In the genomic region with DNA sequence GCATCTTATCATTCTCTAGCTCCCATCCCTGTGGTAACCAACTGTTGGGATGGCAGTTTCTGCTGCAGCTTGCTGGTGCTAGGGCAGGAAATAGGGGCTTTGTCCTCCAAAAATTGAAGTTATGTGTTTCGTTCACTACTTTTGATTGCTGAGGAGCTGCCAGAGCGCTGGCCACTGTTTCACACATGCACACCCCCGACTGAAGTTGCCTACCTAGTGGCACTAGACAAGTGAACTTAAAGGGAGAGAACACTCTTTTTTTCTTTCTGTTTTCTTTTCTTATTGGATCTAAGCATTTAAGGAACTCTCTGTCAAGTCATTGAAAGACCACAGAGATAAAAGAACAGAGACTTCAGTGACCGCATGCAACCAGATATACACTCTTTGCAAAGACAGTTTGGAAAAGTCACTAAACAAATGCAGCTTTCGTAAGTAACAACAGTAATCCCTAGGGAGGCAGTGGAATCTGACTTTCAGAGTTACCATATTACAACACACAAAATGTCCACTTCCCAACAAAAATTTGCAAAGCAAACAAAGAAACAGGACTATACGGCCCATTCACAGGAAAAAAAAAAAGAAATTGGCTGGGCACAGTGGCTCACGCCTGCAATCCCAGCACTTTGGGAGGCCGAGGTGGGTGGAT, we compare ENCODE assay signal across 20 cellular contexts. TPM values are rescaled to one million over a fixed set of nuclear protein-coding genes. Genes with fewer than 3 reads are reported as not detected.
DNase-seq lines count a peak whose midpoint lies in the region; ATAC-seq, FAIRE-seq and TF ChIP-seq lines count a peak whose summit lies in the region.
"Had no signal": no experiment of that assay in that cellular context is flagged by ENCODE, and none has a peak within 500 bp of the region (broad histone marks: within the 10 kb centered on the region; RNA-seq: fewer than 3 reads in every experiment).

No MANE protein-coding gene starts in this region.

- peaks cover 7 to 13% of the 10 kb centered on the region in 2 experiments; a peak in 4 of 5 replicates for H3K4me1 ChIP-seq in K562 (replicated peaks in 1 of 2; ENCODE audit: control insufficient read depth in 2 of 2, insufficient read depth in 2 of 2, low read length in 2 of 2)
- H3K4me1 ChIP-seq in HepG2 (ENCODE audit: insufficient read depth, low read length): peaks cover 18% of the 10 kb centered on the region

- peak; percentile 26 for ATAC-seq in Right ventricle myocardium inferior
- ATAC-seq in K562: peak; percentile 63
- ATAC-seq in HepG2: peak; percentile 84
- no peak for ATAC-seq in HG02938 (IDR thresholded peaks at IDR 0.05; ENCODE audit: unreplicated experiment)
- ATAC-seq: stimulated activated effector memory CD8-positive, alpha-beta T cell treated with anti-CD3 and anti-CD28 coated beads, Interleukin-12 subunit alpha, Interleukin-12 subunit beta, amount 100 ng/mL, for 72 hours; T-helper 17 cell had no signal

- peak; percentile 15 for FAIRE-seq in K562 (lab: Jason Lieb, UNC)
- peak; percentile 18 for FAIRE-seq in HepG2 (lab: Jason Lieb, UNC)

- in situ Hi-C loops in K562 (cut with MboI): no loop called here
- in situ Hi-C loops in HepG2 (cut with HindIII; ENCODE audit: extremely low pct_ligation_motif_present, low pct_unique_long_range_greater_than_20kb): no loop called here

- H3K79me2 ChIP-seq in K562 (ENCODE audit: control insufficient read depth, insufficient read depth, low read length) (peaks cover 51% of the 10 kb centered on the region), HepG2 (ENCODE audit: insufficient read depth, low read length) (peaks cover 19% of the 10 kb centered on the region)

- DNase-seq in Right ventricle myocardium inferior (ENCODE audit: missing footprints) (no peak), cardiac septum (ENCODE audit: low spot score) (no peak), K562 (ENCODE audit: extremely low read depth in 1 of 4, low spot score in 3 of 4) (peak in 2 of 4 experiments; percentile 17 to 29), HepG2 (ENCODE audit: low spot score) (peak; percentile 77), NCI-H1048 (lab: John Stamatoyannopoulos, UW) (no peak)
- no peak for DNase-seq in stimulated activated naive CD4-positive, alpha-beta T cell treated with Interleukin-2 at 50 U/mL for 16 hours (lab: John Stamatoyannopoulos, UW)
- no peak for DNase-seq in activated effector memory CD4-positive, alpha-beta T cell treated with anti-CD3 and anti-CD28 coated beads, Interleukin-2, amount 50 U/mL, for 16 hours
- DNase-seq: ACHN; activated CD4-positive, CD25-positive, alpha-beta regulatory T cell treated with anti-CD3 and anti-CD28 coated beads, Interleukin-2, amount 50 U/mL, for 72 hours; activated naive CD4-positive, alpha-beta T cell treated with Interleukin-2 at 50 U/mL for 16 hours; CD8-positive, alpha-beta memory T cell; NCI-H187; ovary; SIG-M5; T-helper 17 cell; upper lobe of left lung had no signal

- H3K9me3 ChIP-seq in K562 (replicated peaks; ENCODE audit: control insufficient read depth, insufficient read depth, low read depth, low read length) (no peaks in the 10 kb centered on the region), HepG2 (ENCODE audit: low read length) (no peaks in the 10 kb centered on the region)
- H3K9me3 ChIP-seq: ovary, upper lobe of left lung had no signal

- H3K9ac ChIP-seq in K562 (ENCODE audit: insufficient read depth in 1 of 2, low read depth in 2 of 2, low read length in 2 of 2) (peak overlapping the region in 1 of 2 experiments; percentile 18; a peak in 1 of 4 replicates), HepG2 (ENCODE audit: insufficient read depth, low read depth, low read length) (no peak overlapping the region)

- POLR2A ChIA-PET in K562 (lab: Yijun Ruan, JAX): interaction anchor here (1.1 to 1.7 kb wide), 2 partner anchors 11 to 12 kb away, joined by 3 to 7 read pairs; no protein-coding TSS in a partner anchor
- POLR2A ChIA-PET in HepG2 (lab: Yijun Ruan, JAX): interaction anchor here (0.8 to 3.1 kb wide), 4 partner anchors 11 to 78 kb away, joined by 3 to 13 read pairs (median 4); a partner anchor contains a TSS

- TF ChIP-seq RAD21 in K562 (CRISPR knock-in tag; conservative IDR thresholded peaks at IDR 0.05 in 1 of 2, IDR thresholded peaks at IDR 0.05 in 1 of 2): no peak
- no peak for TF ChIP-seq RAD21 in HepG2 (CRISPR knock-in tag; IDR thresholded peaks at IDR 0.05)

- CTCF ChIA-PET in K562 (lab: Yijun Ruan, JAX; ENCODE audit: low intra/inter-chr PET ratio) (no interaction called here), HepG2 (lab: Yijun Ruan, JAX; ENCODE audit: low intra/inter-chr PET ratio, low total read pairs) (no interaction called here)

- no TSS peak for BruUV-seq in K562 (replicated peaks; lab: Mats Ljungman, UMichigan)
- BruUV-seq in HepG2 (replicated peaks; lab: Mats Ljungman, UMichigan): no TSS peak

- H3K4me2 ChIP-seq in K562 (ENCODE audit: insufficient read depth, low read length): no peak overlapping the region
- H3K4me2 ChIP-seq in HepG2 (ENCODE audit: low read depth, low read length): no peak overlapping the region

- H4K20me1 ChIP-seq in K562 (replicated peaks; ENCODE audit: control insufficient read depth, insufficient read depth, low read length) (peaks cover 2% of the 10 kb centered on the region; the same call in 1 of the 2 replicates), HepG2 (ENCODE audit: insufficient read depth, low read length) (no peaks in the 10 kb centered on the region)

- no peak overlapping the region for H2AFZ ChIP-seq in K562 (ENCODE audit: low read depth, low read length)
- no peak overlapping the region for H2AFZ ChIP-seq in HepG2 (ENCODE audit: low read length)

- H3K27me3 ChIP-seq in K562 (ENCODE audit: control insufficient read depth in 2 of 2, insufficient read depth in 2 of 2, low read length in 2 of 2) (no peaks in the 10 kb centered on the region), HepG2 (ENCODE audit: control insufficient read depth in 1 of 2, insufficient read depth in 2 of 2, low read length in 2 of 2) (no peaks in the 10 kb centered on the region)
- H3K27me3 ChIP-seq: ovary, upper lobe of left lung had no signal

- no peak overlapping the region for H3K4me3 ChIP-seq in K562
- H3K4me3 ChIP-seq in HepG2 (replicated peaks in 1 of 3; ENCODE audit: insufficient read depth in 1 of 3, low read depth in 2 of 3, low read length in 3 of 3): no peak overlapping the region
- H3K4me3 ChIP-seq: ovary, skin epidermis, upper lobe of left lung had no signal

- H3K36me3 ChIP-seq in K562 (ENCODE audit: control insufficient read depth, insufficient read depth, low read length) (peaks cover 13% of the 10 kb centered on the region; the same call in 2 of the 3 replicates), HepG2 (replicated peaks in 1 of 2; ENCODE audit: control insufficient read depth in 1 of 2, insufficient read depth in 2 of 2, low read length in 2 of 2) (no peaks in the 10 kb centered on the region; a peak in 1 of 5 replicates)
- H3K36me3 ChIP-seq: ovary, upper lobe of left lung had no signal

- TF ChIP-seq EP300 in K562 (IDR thresholded peaks at IDR 0.05; ENCODE audit: low read length): peak; percentile 23; the same call in 1 of the 2 replicates
- no peak for TF ChIP-seq EP300 in HepG2 (IDR thresholded peaks at IDR 0.05; ENCODE audit: low read depth in 2 of 2, low read length in 2 of 2)
- TF ChIP-seq EP300 in HepG2 (CRISPR knock-in tag; IDR thresholded peaks at IDR 0.05; ENCODE audit: borderline replicate concordance): no peak

- TF ChIP-seq POLR2A in K562 (conservative IDR thresholded peaks at IDR 0.05) (no peak), HepG2 (IDR thresholded peaks at IDR 0.05; ENCODE audit: insufficient read depth in 1 of 2, low read depth in 2 of 2, low read length in 2 of 2) (no peak)

- TF ChIP-seq CTCF in K562 (IDR thresholded peaks at IDR 0.05 in 2 of 3, conservative IDR thresholded peaks at IDR 0.05 in 1 of 3; ENCODE audit: insufficient read depth in 2 of 3, low read depth in 1 of 3, low read length in 3 of 3) (no peak), HepG2 (CRISPR knock-in tag; IDR thresholded peaks at IDR 0.05) (no peak)

- no peaks in the 10 kb centered on the region for H3K9me1 ChIP-seq in K562 (ENCODE audit: control insufficient read depth, insufficient read depth, low read length)

- intact Hi-C loops in Right ventricle myocardium inferior (cut with DNase I): no loop called here
- intact Hi-C loops in cardiac septum (cut with DNase I): no loop called here
- intact Hi-C loops in K562 (cut with micrococcal nuclease): no loop called here
- intact Hi-C loops in HepG2 (cut with micrococcal nuclease; ENCODE audit: unreplicated experiment): no loop called here

- H3K27ac ChIP-seq in K562 (ENCODE audit: extremely low read depth, low read depth, low read length) (peak overlapping the region; percentile 19; the same call in 1 of the 3 replicates), HepG2 (ENCODE audit: extremely low read length, insufficient read depth, low read length) (peak overlapping the region; percentile 49)
- H3K27ac ChIP-seq: HL-60, ovary, upper lobe of left lung had no signal

- WGBS in K562 (ENCODE audit: insufficient coverage, low coverage, missing lambda C conversion rate): 52% methylated on average over 8 of the region's 8 CpGs
- 44% methylated on average over 8 of the region's 8 CpGs for WGBS in HepG2 (ENCODE audit: low lambda C conversion rate)

RNA-seq across cellular contexts. Expression of a gene that starts 12.0 kb away (rescaled TPM):
- 22.3 TPM for total RNA-seq in Right ventricle myocardium inferior
- 20.2 TPM for total RNA-seq in cardiac septum
- 20.7 and 41.6 TPM in 2 replicates for total RNA-seq in K562 (2011; cell fraction: chromatin; rRNA removed; ENCODE audit: low replicate concordance)
- 12.0 and 14.1 TPM in 2 replicates for total RNA-seq in K562 (2011; cell fraction: nucleolus; rRNA removed)
- 23.2 and 35.4 TPM in 2 replicates for total RNA-seq in K562 (2011; cell fraction: nucleoplasm; rRNA removed)
- 17.2 and 18.1 TPM in 2 replicates for total RNA-seq in K562 (2014; rRNA removed)
- 17.4 and 21.1 TPM in 2 replicates for total RNA-seq in K562 (2014; rRNA removed; fragmentation: Illumina TruSeq; extraction: Trizol)
- total RNA-seq in K562 (2015; rRNA removed; fragmentation: Illumina TruSeq; extraction: Trizol): 17.2 and 19.3 TPM in 2 replicates
- total RNA-seq in K562 (2021): 26.9 and 29.0 TPM in 2 replicates
- 25.4 and 34.4 TPM in 2 replicates for polyA plus RNA-seq in K562 (2011; rRNA removed)
- polyA plus RNA-seq in K562 (2011; cell fraction: cytosol; rRNA removed): 11.5 and 16.8 TPM in 2 replicates
- 12.3 and 14.5 TPM in 2 replicates for polyA plus RNA-seq in K562 (2011; cell fraction: nucleus; rRNA removed)
- 22.6 and 28.0 TPM in 2 replicates for polyA plus RNA-seq in K562 (2012)
- polyA plus RNA-seq in K562 (2014; fragmentation: Illumina TruSeq; extraction: Trizol): 35.2 and 38.9 TPM in 2 replicates
- 10 to 100 TPM in 1 of 2 experiments, 1 to 10 TPM in 1; 8.0 to 17.8 TPM for polyA plus RNA-seq in K562 (2014; fragmentation: Nextera tagmentation; extraction: Ambion mirVana)
- 24.2 and 27.5 TPM in 2 replicates for polyA plus RNA-seq in K562 (2014; rRNA removed)
- 26.0 and 28.2 TPM in 2 replicates for polyA minus RNA-seq in K562 (2011; rRNA and poly(A)+ RNA removed)
- polyA minus RNA-seq in K562 (2011; cell fraction: cytosol; rRNA and poly(A)+ RNA removed): 10.6 and 11.7 TPM in 2 replicates
- polyA minus RNA-seq in K562 (2011; cell fraction: nucleus; rRNA and poly(A)+ RNA removed): 4.8 and 7.7 TPM in 2 replicates
- 10.0 and 17.4 TPM in 2 replicates for total RNA-seq in HepG2 (2016; rRNA removed; fragmentation: Illumina TruSeq; extraction: Trizol)
- 3.0 and 4.3 TPM in 2 replicates for total RNA-seq in HepG2 (2016; cell fraction: cytosol; rRNA removed; fragmentation: Illumina TruSeq; extraction: Trizol; ENCODE audit: low read depth)
- 9.8 and 15.5 TPM in 2 replicates for total RNA-seq in HepG2 (2016; cell fraction: insoluble cytoplasmic fraction; rRNA removed; fragmentation: Illumina TruSeq; extraction: Trizol)
- 5.3 and 5.4 TPM in 2 replicates for total RNA-seq in HepG2 (2016; cell fraction: membrane; rRNA removed; fragmentation: Illumina TruSeq; extraction: Trizol)
- 8.8 and 11.1 TPM in 2 replicates for total RNA-seq in HepG2 (2016; cell fraction: nucleus; rRNA removed; fragmentation: Illumina TruSeq; extraction: Trizol)
- 5.7 and 7.6 TPM in 2 replicates for polyA plus RNA-seq in HepG2 (2011; rRNA removed)
- polyA plus RNA-seq in HepG2 (2011; cell fraction: cytosol; rRNA removed): 3.4 and 5.0 TPM in 2 replicates
- polyA plus RNA-seq in HepG2 (2011; cell fraction: nucleus; rRNA removed): 3.2 and 4.1 TPM in 2 replicates
- polyA plus RNA-seq in HepG2 (2012): 9.7 and 12.0 TPM in 2 replicates
- polyA plus RNA-seq in HepG2 (2016; cell fraction: cytosol; fragmentation: Illumina TruSeq; extraction: Trizol; ENCODE audit: low read depth): 1.1 and 1.2 TPM in 2 replicates
- 27.1 and 28.3 TPM in 2 replicates for polyA plus RNA-seq in HepG2 (2016; cell fraction: insoluble cytoplasmic fraction; fragmentation: Illumina TruSeq; extraction: Trizol; ENCODE audit: low read depth)
- polyA plus RNA-seq in HepG2 (2016; cell fraction: membrane; fragmentation: Illumina TruSeq; extraction: Trizol; ENCODE audit: low read depth): 5.2 and 5.6 TPM in 2 replicates
- 17.1 and 17.2 TPM in 2 replicates for polyA plus RNA-seq in HepG2 (2016; cell fraction: nucleus; fragmentation: Illumina TruSeq; extraction: Trizol; ENCODE audit: insufficient read depth, low read depth)
- polyA minus RNA-seq in HepG2 (2011; rRNA and poly(A)+ RNA removed; ENCODE audit: low replicate concordance): 3.8 and 10.5 TPM in 2 replicates
- polyA minus RNA-seq in HepG2 (2011; cell fraction: cytosol; rRNA and poly(A)+ RNA removed): 4.2 and 4.7 TPM in 2 replicates
- 7.3 and 8.1 TPM in 2 replicates for polyA minus RNA-seq in HepG2 (2011; cell fraction: nucleus; rRNA and poly(A)+ RNA removed)

RNA-seq across cellular contexts. Expression of a gene that starts 56.9 kb away (rescaled TPM):
- total RNA-seq in Right ventricle myocardium inferior: 8.6 TPM
- total RNA-seq in cardiac septum: 9.1 TPM
- 8.6 and 29.6 TPM in 2 replicates for total RNA-seq in K562 (2011; cell fraction: chromatin; rRNA removed; ENCODE audit: low replicate concordance)
- total RNA-seq in K562 (2011; cell fraction: nucleolus; rRNA removed): 5.3 and 7.0 TPM in 2 replicates
- total RNA-seq in K562 (2011; cell fraction: nucleoplasm; rRNA removed): 13.7 and 24.2 TPM in 2 replicates
- 0.36 and 1.3 TPM in 2 replicates for total RNA-seq in K562 (2014; rRNA removed)
- total RNA-seq in K562 (2014; rRNA removed; fragmentation: Illumina TruSeq; extraction: Trizol): 1.4 and 2.0 TPM in 2 replicates
- total RNA-seq in K562 (2015; rRNA removed; fragmentation: Illumina TruSeq; extraction: Trizol): 0.98 and 1.1 TPM in 2 replicates
- total RNA-seq in K562 (2021): 3.3 and 4.0 TPM in 2 replicates
- 3.0 and 3.4 TPM in 2 replicates for polyA plus RNA-seq in K562 (2011; rRNA removed)
- polyA plus RNA-seq in K562 (2011; cell fraction: cytosol; rRNA removed): 1.2 and 1.3 TPM in 2 replicates
- 7.9 and 10.0 TPM in 2 replicates for polyA plus RNA-seq in K562 (2011; cell fraction: nucleus; rRNA removed)
- 0.89 and 5.9 TPM in 2 replicates for polyA plus RNA-seq in K562 (2012)
- 1.1 and 1.4 TPM in 2 replicates for polyA plus RNA-seq in K562 (2014; fragmentation: Illumina TruSeq; extraction: Trizol)
- polyA plus RNA-seq in K562 (2014; fragmentation: Nextera tagmentation; extraction: Ambion mirVana): under 1 TPM; 0.14 to 0.25 TPM
- 0.78 and 1.4 TPM in 2 replicates for polyA plus RNA-seq in K562 (2014; rRNA removed)
- 1.5 and 1.6 TPM in 2 replicates for polyA minus RNA-seq in K562 (2011; rRNA and poly(A)+ RNA removed)
- polyA minus RNA-seq in K562 (2011; cell fraction: cytosol; rRNA and poly(A)+ RNA removed): 2.1 and 2.3 TPM in 2 replicates
- 2.3 and 3.6 TPM in 2 replicates for polyA minus RNA-seq in K562 (2011; cell fraction: nucleus; rRNA and poly(A)+ RNA removed)
- total RNA-seq in HepG2 (2016; rRNA removed; fragmentation: Illumina TruSeq; extraction: Trizol): 0.41 and 0.51 TPM in 2 replicates
- total RNA-seq in HepG2 (2016; cell fraction: cytosol; rRNA removed; fragmentation: Illumina TruSeq; extraction: Trizol; ENCODE audit: low read depth): 0.10 TPM in 1 of 2 replicates, not detected in the other
- 0.63 TPM in 1 of 2 replicates, not detected in the other for total RNA-seq in HepG2 (2016; cell fraction: insoluble cytoplasmic fraction; rRNA removed; fragmentation: Illumina TruSeq; extraction: Trizol)
- 0.45 and 0.59 TPM in 2 replicates for total RNA-seq in HepG2 (2016; cell fraction: membrane; rRNA removed; fragmentation: Illumina TruSeq; extraction: Trizol)
- 0.34 and 0.47 TPM in 2 replicates for total RNA-seq in HepG2 (2016; cell fraction: nucleus; rRNA removed; fragmentation: Illumina TruSeq; extraction: Trizol)
- polyA plus RNA-seq in HepG2 (2011; rRNA removed): 0.48 and 1.4 TPM in 2 replicates
- 0.23 and 0.44 TPM in 2 replicates for polyA plus RNA-seq in HepG2 (2011; cell fraction: cytosol; rRNA removed)
- 1.5 and 1.8 TPM in 2 replicates for polyA plus RNA-seq in HepG2 (2011; cell fraction: nucleus; rRNA removed)
- 0.42 and 0.75 TPM in 2 replicates for polyA plus RNA-seq in HepG2 (2012)
- 0.07 and 0.41 TPM in 2 replicates for polyA plus RNA-seq in HepG2 (2016; cell fraction: cytosol; fragmentation: Illumina TruSeq; extraction: Trizol; ENCODE audit: low read depth)
- polyA plus RNA-seq in HepG2 (2016; cell fraction: insoluble cytoplasmic fraction; fragmentation: Illumina TruSeq; extraction: Trizol; ENCODE audit: low read depth): 0.44 and 0.77 TPM in 2 replicates
- 0.98 and 1.3 TPM in 2 replicates for polyA plus RNA-seq in HepG2 (2016; cell fraction: membrane; fragmentation: Illumina TruSeq; extraction: Trizol; ENCODE audit: low read depth)
- 0.45 and 1.2 TPM in 2 replicates for polyA plus RNA-seq in HepG2 (2016; cell fraction: nucleus; fragmentation: Illumina TruSeq; extraction: Trizol; ENCODE audit: insufficient read depth, low read depth)
- 0.22 and 7.6 TPM in 2 replicates for polyA minus RNA-seq in HepG2 (2011; rRNA and poly(A)+ RNA removed; ENCODE audit: low replicate concordance)
- not detected in 2 replicates for polyA minus RNA-seq in HepG2 (2011; cell fraction: cytosol; rRNA and poly(A)+ RNA removed)
- polyA minus RNA-seq in HepG2 (2011; cell fraction: nucleus; rRNA and poly(A)+ RNA removed): 0.52 and 1.5 TPM in 2 replicates
